Comparison of ENCODE assay signal across 1 cellular context in genomic region chr2:203625712-203626111, GRCh38.
TF ChIP-seq lines count a peak whose summit lies in the region.

No MANE protein-coding gene starts in this region.

TF ChIP-seq in IMR-90, 13 proteins besides CTCF, POLR2A, EP300 and RAD21 (continued from another document):
- TF ChIP-seq MXI1 (IDR thresholded peaks at IDR 0.05; ENCODE audit: borderline replicate concordance, low read depth, low read length) (no peak), MAZ (IDR thresholded peaks at IDR 0.05; ENCODE audit: borderline replicate concordance, low read depth, low read length) (no peak)
